In genomic region chr9:91884746-91885687, GRCh38 we compare ENCODE assay signal across 17 cellular contexts.
DNase-seq lines count a peak whose midpoint lies in the region; ATAC-seq and TF ChIP-seq lines count a peak whose summit lies in the region.
"Had no signal": no experiment of that assay in that cellular context is flagged by ENCODE, and none has a peak within 500 bp of the region (broad histone marks: within the 10 kb centered on the region; RNA-seq: fewer than 3 reads in every experiment).

No MANE protein-coding gene starts in this region.

- H3K4me2 ChIP-seq in GM23338 = peak overlapping the region; percentile 59

- peak overlapping the region; percentile 34; the same call in 2 of the 3 replicates for H3K4me3 Mint-ChIP-seq in GM23338
- H3K4me3 Mint-ChIP-seq: activated naive CD4-positive, alpha-beta T cell treated with anti-CD3 and anti-CD28 coated beads, Interleukin-2, amount 50 U/mL, for 24 hours had no signal

- H3K36me3 ChIP-seq in GM23338 (ENCODE audit: insufficient read depth) = no peaks in the 10 kb centered on the region

- ATAC-seq in GM23338 = peak; percentile 58
- ATAC-seq in HG02884 (IDR thresholded peaks at IDR 0.05; ENCODE audit: unreplicated experiment) = no peak

- peaks cover 37% of the 10 kb centered on the region for H3K4me1 Mint-ChIP-seq in GM23338
- H3K4me1 Mint-ChIP-seq: activated naive CD4-positive, alpha-beta T cell treated with anti-CD3 and anti-CD28 coated beads, Interleukin-2, amount 50 U/mL, for 24 hours had no signal

- H3K27ac Mint-ChIP-seq in GM23338 = no peak overlapping the region
- H3K27ac Mint-ChIP-seq: activated naive CD4-positive, alpha-beta T cell treated with anti-CD3 and anti-CD28 coated beads, Interleukin-2, amount 50 U/mL, for 24 hours had no signal

- 0 out of 2 replicates have a peak, but pooled peaks cover 2% of the 10 kb centered on the region for H4K20me1 ChIP-seq in GM23338 (replicated peaks; ENCODE audit: insufficient read depth)

- peaks cover 8% of the 10 kb centered on the region for H3K36me3 Mint-ChIP-seq in GM23338 (ENCODE audit: low read depth)
- H3K36me3 Mint-ChIP-seq: activated naive CD4-positive, alpha-beta T cell treated with anti-CD3 and anti-CD28 coated beads, Interleukin-2, amount 50 U/mL, for 24 hours had no signal

- H3K4me3 ChIP-seq in GM23338 (0 out of 2 replicates have a peak overlapping the region, but pooled peaks have one; percentile 8), choroid plexus epithelial cell (ENCODE audit: low read depth, low read length) (no peak overlapping the region)
- H3K4me3 ChIP-seq: lung had no signal

- TF ChIP-seq CTCF in GM23338 (conservative IDR thresholded peaks at IDR 0.05; ENCODE audit: low read depth in 2 of 2) (no peak), choroid plexus epithelial cell (conservative IDR thresholded peaks at IDR 0.05; ENCODE audit: low read depth, low read length) (no peak)

- peaks cover 49% of the 10 kb centered on the region for H3K27me3 Mint-ChIP-seq in GM23338 (ENCODE audit: insufficient read depth, low read depth, poor library complexity)

- peak; percentile 78 for DNase-seq in GM23338 (ENCODE audit: low spot score)
- peak; percentile 65 for DNase-seq in choroid plexus epithelial cell (ENCODE audit: low read depth)
- peak; percentile 69 for DNase-seq in iris pigment epithelial cell (ENCODE audit: low read depth)
- peak; percentile 25 for DNase-seq in pons (ENCODE audit: low spot score)
- DNase-seq in activated effector memory CD4-positive, alpha-beta T cell treated with anti-CD3 and anti-CD28 coated beads, Interleukin-2, amount 50 U/mL, for 16 hours = no peak
- DNase-seq in dermis blood vessel endothelial cell = no peak
- DNase-seq in GDM1 (lab: John Stamatoyannopoulos, UW) = no peak
- DNase-seq: activated CD4-positive, CD25-positive, alpha-beta regulatory T cell; Calu3; NCI-H1436 treated with DMSO at 0.1 percent for 48 hours; NCI-H510A; occipital lobe; stimulated activated CD4-positive, alpha-beta T cell treated with anti-CD3 and anti-CD28 coated beads, Interleukin-15, amount 100 ng/mL, for 24 hours; SW 1271 had no signal

- no peaks in the 10 kb centered on the region for H3K9me3 Mint-ChIP-seq in GM23338
- H3K9me3 Mint-ChIP-seq: activated naive CD4-positive, alpha-beta T cell treated with anti-CD3 and anti-CD28 coated beads, Interleukin-2, amount 50 U/mL, for 24 hours had no signal

- no peaks in the 10 kb centered on the region for H3F3A ChIP-seq in GM23338 (replicated peaks; ENCODE audit: low read depth)

- H3K4me1 ChIP-seq in GM23338 (ENCODE audit: insufficient read depth) = peaks cover 35% of the 10 kb centered on the region

- H3K9me2 ChIP-seq in GM23338 (ENCODE audit: insufficient read depth) = 0 out of 2 replicates have a peak, but pooled peaks cover 6% of the 10 kb centered on the region

- peaks cover 35% of the 10 kb centered on the region for H3K27me3 ChIP-seq in GM23338 (ENCODE audit: insufficient read depth)

- H3K27ac ChIP-seq in GM23338 (ENCODE audit: low read depth) = no peak overlapping the region

- H2AFZ ChIP-seq in GM23338 = no peak overlapping the region

- H3K79me2 ChIP-seq in GM23338 (replicated peaks; ENCODE audit: insufficient read depth) = no peaks in the 10 kb centered on the region

TF ChIP-seq in GM23338, 12 proteins besides CTCF, POLR2A, EP300 and RAD21:
- TF ChIP-seq NANOG (IDR thresholded peaks at IDR 0.05; ENCODE audit: borderline replicate concordance) (no peak), ETS1 (IDR thresholded peaks at IDR 0.05) (0 out of 2 replicates have a peak, but pooled peaks have one; percentile 41)

Comparison
In these comparisons a context has a peak if more than half of its experiments do, and no peak if none do; other contexts are left out.
1. DNase-seq: peak in GM23338 (single experiment), choroid plexus epithelial cell (single experiment), iris pigment epithelial cell (single experiment) and pons (single experiment); none in activated effector memory CD4-positive, alpha-beta T cell treated with anti-CD3 and anti-CD28 coated beads, Interleukin-2, amount 50 U/mL, for 16 hours (single experiment), dermis blood vessel endothelial cell (single experiment) and GDM1 (single experiment).